Comparison of ENCODE assay signal across 8 cellular contexts in the genomic region with DNA sequence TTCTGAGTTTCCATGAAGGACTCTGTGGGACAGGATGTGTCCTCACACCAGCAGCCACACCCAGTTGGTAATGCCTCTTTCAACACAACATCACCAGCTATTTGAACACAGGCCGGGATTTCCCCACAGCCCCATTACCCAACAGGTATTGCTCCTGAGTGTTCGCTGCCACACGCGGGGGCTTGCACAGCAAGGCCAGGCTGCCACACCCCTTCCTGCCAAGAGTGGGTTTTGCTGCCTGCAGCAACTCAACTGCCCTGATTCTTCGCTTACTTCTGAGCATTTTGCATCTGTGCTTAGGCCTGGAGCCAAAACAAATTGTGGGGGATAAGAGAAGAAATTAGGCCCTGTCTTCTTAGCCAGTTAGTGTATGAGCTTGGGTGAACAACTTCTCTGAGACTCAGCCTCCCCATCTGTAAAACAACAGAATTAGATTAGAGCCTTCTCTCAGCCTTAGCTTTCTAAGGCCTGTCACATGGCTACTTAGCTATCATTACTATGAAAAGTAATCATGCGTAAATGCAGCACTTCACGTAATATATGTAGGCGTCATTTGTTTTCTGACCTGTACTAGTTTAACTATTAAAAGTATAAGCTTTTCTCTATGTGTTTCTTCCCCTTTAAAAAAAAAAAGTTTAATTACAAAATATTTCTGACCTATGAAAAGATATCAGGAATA. TPM values are rescaled to one million over a fixed set of nuclear protein-coding genes. Genes with fewer than 3 reads are reported as not detected.
A peak's percentile ranks its signal among the peaks of the same experiment; 100 is the strongest.
DNase-seq lines count a peak whose midpoint lies in the region; ATAC-seq and TF ChIP-seq lines count a peak whose summit lies in the region.

No MANE protein-coding gene starts in this region.

- peak overlapping the region; percentile 55 for H3K27ac Mint-ChIP-seq in activated CD8-positive, alpha-beta memory T cell treated with anti-CD3 and anti-CD28 coated beads, Interleukin-2, amount 10 ng/mL, durations not matched to agents 7 days and 5 days
- H3K27ac Mint-ChIP-seq in stimulated activated effector memory CD8-positive, alpha-beta T cell treated with anti-CD3 and anti-CD28 coated beads, Interleukin-12 subunit alpha, Interleukin-12 subunit beta, amount 100 ng/mL, for 72 hours: peak overlapping the region; percentile 23

- H3K4me1 Mint-ChIP-seq in activated CD8-positive, alpha-beta memory T cell treated with anti-CD3 and anti-CD28 coated beads, Interleukin-2, amount 10 ng/mL, durations not matched to agents 7 days and 5 days: peaks cover 13% of the 10 kb centered on the region
- peaks cover 10% of the 10 kb centered on the region for H3K4me1 Mint-ChIP-seq in stimulated activated effector memory CD8-positive, alpha-beta T cell treated with anti-CD3 and anti-CD28 coated beads, Interleukin-12 subunit alpha, Interleukin-12 subunit beta, amount 100 ng/mL, for 72 hours

- H3K4me3 Mint-ChIP-seq in activated CD8-positive, alpha-beta memory T cell treated with anti-CD3 and anti-CD28 coated beads, Interleukin-2, amount 10 ng/mL, durations not matched to agents 7 days and 5 days: no peak overlapping the region
- H3K4me3 Mint-ChIP-seq in stimulated activated effector memory CD8-positive, alpha-beta T cell treated with anti-CD3 and anti-CD28 coated beads, Interleukin-12 subunit alpha, Interleukin-12 subunit beta, amount 100 ng/mL, for 72 hours: no peak overlapping the region

- H3K9me3 Mint-ChIP-seq in activated CD8-positive, alpha-beta memory T cell treated with anti-CD3 and anti-CD28 coated beads, Interleukin-2, amount 10 ng/mL, durations not matched to agents 7 days and 5 days (ENCODE audit: low read depth): no peaks in the 10 kb centered on the region
- H3K9me3 Mint-ChIP-seq in stimulated activated effector memory CD8-positive, alpha-beta T cell treated with anti-CD3 and anti-CD28 coated beads, Interleukin-12 subunit alpha, Interleukin-12 subunit beta, amount 100 ng/mL, for 72 hours: no peaks in the 10 kb centered on the region

- H3K36me3 Mint-ChIP-seq in activated CD8-positive, alpha-beta memory T cell treated with anti-CD3 and anti-CD28 coated beads, Interleukin-2, amount 10 ng/mL, durations not matched to agents 7 days and 5 days: no peaks in the 10 kb centered on the region
- H3K36me3 Mint-ChIP-seq in stimulated activated effector memory CD8-positive, alpha-beta T cell treated with anti-CD3 and anti-CD28 coated beads, Interleukin-12 subunit alpha, Interleukin-12 subunit beta, amount 100 ng/mL, for 72 hours: no peaks in the 10 kb centered on the region

- DNase-seq in NK-92 (lab: John Stamatoyannopoulos, UW; ENCODE audit: unreplicated experiment) (peak; percentile 12), fibroblast of villous mesenchyme (ENCODE audit: low read depth) (peak; percentile 45), NCI-H1048 (lab: John Stamatoyannopoulos, UW) (no peak), HK-2 (ENCODE audit: unreplicated experiment) (no peak), GM10266 (ENCODE audit: extremely low spot score) (no peak), anterior cingulate cortex (lab: John Stamatoyannopoulos, UW) (no peak)
- DNase-seq in activated CD8-positive, alpha-beta memory T cell treated with anti-CD3 and anti-CD28 coated beads, Interleukin-2, amount 10 ng/mL, durations not matched to agents 7 days and 5 days: peak; percentile 62
- DNase-seq in stimulated activated effector memory CD8-positive, alpha-beta T cell treated with anti-CD3 and anti-CD28 coated beads, Interleukin-12 subunit alpha, Interleukin-12 subunit beta, amount 100 ng/mL, for 72 hours (ENCODE audit: low spot score in 2 of 2): no peak

- peaks cover 10% of the 10 kb centered on the region for H3K27me3 Mint-ChIP-seq in activated CD8-positive, alpha-beta memory T cell treated with anti-CD3 and anti-CD28 coated beads, Interleukin-2, amount 10 ng/mL, durations not matched to agents 7 days and 5 days

- H3K4me3 ChIP-seq in fibroblast of villous mesenchyme (ENCODE audit: low read depth, low read length): no peak overlapping the region

- no peak for TF ChIP-seq CTCF in fibroblast of villous mesenchyme (IDR thresholded peaks at IDR 0.05; ENCODE audit: insufficient read depth, low read depth, low read length)
- no peak for TF ChIP-seq CTCF in GM10266 (IDR thresholded peaks at IDR 0.05; ENCODE audit: control insufficient read depth, insufficient read depth, low read depth, missing control alignments)

- CTCF ChIA-PET in activated CD8-positive, alpha-beta memory T cell treated with anti-CD3 and anti-CD28 coated beads, Interleukin-2, amount 10 ng/mL, durations not matched to agents 7 days and 5 days (lab: Charles Lee): interaction anchor here (1.2 to 6.5 kb wide), 13 partner anchors 24 to 809 kb away, joined by 3 to 129 read pairs (median 5); a partner anchor contains a TSS

- ATAC-seq in activated CD8-positive, alpha-beta memory T cell treated with anti-CD3 and anti-CD28 coated beads, Interleukin-2, amount 10 ng/mL, durations not matched to agents 7 days and 5 days: peak; percentile 73
- ATAC-seq in stimulated activated effector memory CD8-positive, alpha-beta T cell treated with anti-CD3 and anti-CD28 coated beads, Interleukin-12 subunit alpha, Interleukin-12 subunit beta, amount 100 ng/mL, for 72 hours: peak; percentile 64

RNA-seq across cellular contexts. Expression of a gene that starts 20.0 kb away (rescaled TPM):
- total RNA-seq in activated CD8-positive, alpha-beta memory T cell treated with anti-CD3 and anti-CD28 coated beads, Interleukin-2, amount 10 ng/mL, durations not matched to agents 7 days and 5 days: 1 to 10 TPM; 1.1 to 3.7 TPM
- total RNA-seq in fibroblast of villous mesenchyme: 253 and 310 TPM in 2 replicates

Comparison
In these comparisons a context has a peak if more than half of its experiments do, and no peak if none do; other contexts are left out.
1. DNase-seq: peak in NK-92 (single experiment), activated CD8-positive, alpha-beta memory T cell treated with anti-CD3 and anti-CD28 coated beads, Interleukin-2, amount 10 ng/mL, durations not matched to agents 7 days and 5 days (single experiment) and fibroblast of villous mesenchyme (single experiment); none in stimulated activated effector memory CD8-positive, alpha-beta T cell treated with anti-CD3 and anti-CD28 coated beads, Interleukin-12 subunit alpha, Interleukin-12 subunit beta, amount 100 ng/mL, for 72 hours (0 of 2), NCI-H1048 (single experiment), HK-2 (single experiment), GM10266 (single experiment) and anterior cingulate cortex (0 of 58).
2. RNA of a gene that starts 20.0 kb away (total RNA-seq): 253 to 310 TPM in fibroblast of villous mesenchyme; 1.1 to 3.7 TPM in activated CD8-positive, alpha-beta memory T cell treated with anti-CD3 and anti-CD28 coated beads, Interleukin-2, amount 10 ng/mL, durations not matched to agents 7 days and 5 days; every median in the first group is over 10 times any median in the second.